ENCODE assay signal across 23 cellular contexts in the genomic region with DNA sequence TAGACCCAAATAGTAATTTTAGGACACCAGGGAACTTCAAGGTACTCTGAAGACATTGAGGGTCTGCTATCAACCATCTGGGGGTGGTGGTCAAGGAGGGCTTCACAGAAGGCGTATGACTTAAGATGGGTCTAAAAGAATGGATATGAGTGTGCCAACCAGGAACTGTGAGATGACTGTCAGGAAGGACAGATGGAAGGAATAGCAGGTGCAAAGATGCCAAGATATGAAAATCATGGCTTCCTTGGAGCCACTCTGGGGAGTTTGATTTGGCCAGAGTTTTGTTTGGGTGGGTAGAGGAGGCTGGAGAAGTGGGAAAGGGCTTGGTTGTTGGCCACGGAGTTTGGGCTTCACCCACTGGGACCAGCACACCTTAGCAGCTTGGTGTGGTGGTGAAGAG. TPM values are rescaled to one million over a fixed set of nuclear protein-coding genes. Genes with fewer than 3 reads are reported as not detected.
A peak's percentile ranks its signal among the peaks of the same experiment; 100 is the strongest.
DNase-seq lines count a peak whose midpoint lies in the region; ATAC-seq, FAIRE-seq and TF ChIP-seq lines count a peak whose summit lies in the region.
"Had no signal": no experiment of that assay in that cellular context is flagged by ENCODE, and none has a peak within 500 bp of the region (broad histone marks: within the 10 kb centered on the region; RNA-seq: fewer than 3 reads in every experiment).

No MANE protein-coding gene starts in this region.

- H3K9me3 Mint-ChIP-seq in astrocyte (ENCODE audit: unreplicated experiment): no peaks in the 10 kb centered on the region
- H3K9me3 Mint-ChIP-seq: activated CD4-positive, alpha-beta memory T cell treated with anti-CD3 and anti-CD28 coated beads, Interleukin-2, amount 10 ng/mL, durations not matched to agents 7 days and 5 days; activated naive CD8-positive, alpha-beta T cell treated with anti-CD3 and anti-CD28 coated beads for 36 hours; naive thymus-derived CD4-positive, alpha-beta T cell; stimulated activated naive CD8-positive, alpha-beta T cell treated with anti-CD3 and anti-CD28 coated beads, Interleukin-15, Interleukin-2, amounts not matched to agents 100 ng/mL and 50 ng/mL, for 24 hours had no signal

- H3K36me3 Mint-ChIP-seq in astrocyte (ENCODE audit: low read depth, unreplicated experiment): no peaks in the 10 kb centered on the region
- H3K36me3 Mint-ChIP-seq: activated naive CD8-positive, alpha-beta T cell treated with anti-CD3 and anti-CD28 coated beads for 36 hours; IgD-negative memory B cell had no signal

- ATAC-seq in gastroesophageal sphincter: no peak

- H3K4me2 ChIP-seq in GM23248 (ENCODE audit: unreplicated experiment): peak overlapping the region; percentile 84
- H3K4me2 ChIP-seq in astrocyte (ENCODE audit: low read length): peak overlapping the region; percentile 58
- no peak overlapping the region for H3K4me2 ChIP-seq in fibroblast of lung (ENCODE audit: extremely low read depth, insufficient read depth, low read length)
- H3K4me2 ChIP-seq in skeletal muscle satellite cell (ENCODE audit: low read length): peak overlapping the region; percentile 50
- H3K4me2 ChIP-seq in OCI-LY7 (ENCODE audit: low read length): no peak overlapping the region

- CTCF ChIA-PET in OCI-LY7 (lab: Charles Lee; ENCODE audit: unreplicated experiment): no interaction called here

- peaks cover 4% of the 10 kb centered on the region; the same call in 1 of the 2 replicates for H3K79me2 ChIP-seq in GM23248 (ENCODE audit: insufficient read depth)
- no peaks in the 10 kb centered on the region for H3K79me2 ChIP-seq in astrocyte (ENCODE audit: insufficient read depth, low read length)
- H3K79me2 ChIP-seq in fibroblast of lung (ENCODE audit: control insufficient read depth, insufficient read depth, low read length): peaks cover 40% of the 10 kb centered on the region
- no peaks in the 10 kb centered on the region for H3K79me2 ChIP-seq in OCI-LY7 (ENCODE audit: insufficient read depth, low read depth, low read length)

- no peaks in the 10 kb centered on the region for H3K27me3 ChIP-seq in GM23248 (replicated peaks; ENCODE audit: insufficient read depth)
- no peaks in the 10 kb centered on the region for H3K27me3 ChIP-seq in astrocyte (ENCODE audit: insufficient read depth, low read length)
- H3K27me3 ChIP-seq in fibroblast of lung (ENCODE audit: control insufficient read depth, insufficient read depth, low read length): no peaks in the 10 kb centered on the region
- H3K27me3 ChIP-seq in skeletal muscle satellite cell (ENCODE audit: control insufficient read depth, insufficient read depth, low read length): no peaks in the 10 kb centered on the region
- H3K27me3 ChIP-seq in gastroesophageal sphincter: no peaks in the 10 kb centered on the region
- H3K27me3 ChIP-seq: BLaER1 treated with 17β-estradiol and CSF1 and Interleukin-3, amounts not matched to agents 10 nM and 100 nM; tibial artery had no signal

- DNase-seq in GM23248 (no peak), astrocyte (ENCODE audit: low read depth) (no peak), fibroblast of lung (ENCODE audit: low read depth in 2 of 2) (no peak), foreskin melanocyte (no peak), OCI-LY7 (ENCODE audit: low spot score) (no peak)
- DNase-seq: activated CD4-positive, alpha-beta memory T cell treated with anti-CD3 and anti-CD28 coated beads, Interleukin-2, amount 10 ng/mL, durations not matched to agents 7 days and 5 days; activated CD4-positive, CD25-positive, alpha-beta regulatory T cell treated with anti-CD3 and anti-CD28 coated beads, Interleukin-2, amount 50 U/mL, for 72 hours; activated effector memory CD4-positive, alpha-beta T cell treated with Interleukin-2 at 50 U/mL for 16 hours; activated naive CD8-positive, alpha-beta T cell treated with anti-CD3 and anti-CD28 coated beads for 36 hours; Caco-2; caudate nucleus; GF-D8; naive thymus-derived CD4-positive, alpha-beta T cell; NCI-H2029 treated with DMSO at 0.1 percent for 48 hours; T-helper 2 cell; tibial artery had no signal

- H3K27ac ChIP-seq in GM23248 (peak overlapping the region; percentile 90), astrocyte (ENCODE audit: low read depth, low read length) (peak overlapping the region; percentile 39), fibroblast of lung (ENCODE audit: insufficient read depth, low read length) (peak overlapping the region; percentile 84), gastroesophageal sphincter (peak overlapping the region in 2 of 4 donors; percentile 75 to 81), OCI-LY7 (ENCODE audit: low read depth, low read length, poor library complexity, severe bottlenecking) (no peak overlapping the region)
- H3K27ac ChIP-seq: BLaER1 treated with 17β-estradiol and CSF1 and Interleukin-3, amounts not matched to agents 10 nM and 100 nM; tibial artery had no signal

- BruUV-seq in OCI-LY7 (replicated peaks; lab: Mats Ljungman, UMichigan): no TSS peak

- H3K4me1 ChIP-seq in GM23248 (ENCODE audit: insufficient read depth) (peaks cover 50% of the 10 kb centered on the region), astrocyte (ENCODE audit: insufficient read depth, low read length) (peaks cover 33% of the 10 kb centered on the region), fibroblast of lung (ENCODE audit: control insufficient read depth, extremely low read depth, insufficient read depth, low read length) (peaks cover 40% of the 10 kb centered on the region), skeletal muscle satellite cell (ENCODE audit: control insufficient read depth, insufficient read depth, low read length) (peaks cover 60% of the 10 kb centered on the region), gastroesophageal sphincter (peaks cover 0 to 32% (median 3%) of the 10 kb centered on the region in 3 donors), OCI-LY7 (ENCODE audit: insufficient read depth, low read length, poor library complexity, severe bottlenecking) (no peaks in the 10 kb centered on the region)
- H3K4me1 ChIP-seq: prostate gland had no signal

- POLR2A ChIA-PET in OCI-LY7 (lab: Charles Lee): no interaction called here

- H3K27me3 Mint-ChIP-seq in astrocyte (ENCODE audit: low read depth, unreplicated experiment): peaks cover 5% of the 10 kb centered on the region

- TF ChIP-seq CTCF in astrocyte (IDR thresholded peaks at IDR 0.05; ENCODE audit: insufficient read depth, low read depth, low read length) (no peak), fibroblast of lung (conservative IDR thresholded peaks at IDR 0.05 in 1 of 2, IDR thresholded peaks at IDR 0.05 in 1 of 2; ENCODE audit: low read depth in 1 of 2, low read length in 2 of 2) (no peak), gastroesophageal sphincter (IDR thresholded peaks at IDR 0.05) (no peak), OCI-LY7 (conservative IDR thresholded peaks at IDR 0.05; ENCODE audit: low read length) (no peak)

- intact Hi-C loops in OCI-LY7 (cut with micrococcal nuclease; ENCODE audit: unreplicated experiment): no loop called here

- no peak for TF ChIP-seq POLR2A in gastroesophageal sphincter (IDR thresholded peaks at IDR 0.05)

- no peak overlapping the region for H3K4me3 Mint-ChIP-seq in astrocyte (ENCODE audit: unreplicated experiment)
- H3K4me3 Mint-ChIP-seq: activated CD4-positive, alpha-beta memory T cell treated with anti-CD3 and anti-CD28 coated beads, Interleukin-2, amount 10 ng/mL, durations not matched to agents 7 days and 5 days; activated naive CD8-positive, alpha-beta T cell treated with anti-CD3 and anti-CD28 coated beads for 36 hours; IgD-negative memory B cell; naive thymus-derived CD4-positive, alpha-beta T cell; stimulated activated naive CD8-positive, alpha-beta T cell treated with anti-CD3 and anti-CD28 coated beads, Interleukin-15, Interleukin-2, amounts not matched to agents 100 ng/mL and 50 ng/mL, for 24 hours had no signal

- in situ Hi-C loops in GM23248 (cut with MboI): no loop called here

- H2AFZ ChIP-seq in GM23248 (no peak overlapping the region), astrocyte (ENCODE audit: low read depth, low read length) (no peak overlapping the region), fibroblast of lung (ENCODE audit: low read length) (no peak overlapping the region), OCI-LY7 (ENCODE audit: low read length) (no peak overlapping the region)

- H4K20me1 ChIP-seq in GM23248 (ENCODE audit: insufficient read depth) (no peaks in the 10 kb centered on the region), astrocyte (ENCODE audit: insufficient read depth, low read length) (no peaks in the 10 kb centered on the region), fibroblast of lung (ENCODE audit: control insufficient read depth, extremely low read depth, insufficient read depth, low read length) (no peaks in the 10 kb centered on the region), OCI-LY7 (ENCODE audit: insufficient read depth, low read length) (no peaks in the 10 kb centered on the region)
- H4K20me1 ChIP-seq: BLaER1 treated with 17β-estradiol and CSF1 and Interleukin-3, amounts not matched to agents 10 nM and 100 nM had no signal

- H3K9ac ChIP-seq in GM23248 (no peak overlapping the region), astrocyte (ENCODE audit: low read length) (no peak overlapping the region), fibroblast of lung (ENCODE audit: insufficient read depth, low read length) (no peak overlapping the region), skeletal muscle satellite cell (ENCODE audit: low read depth, low read length) (peak overlapping the region; percentile 12)
- H3K9ac ChIP-seq: BLaER1 treated with 17β-estradiol and CSF1 and Interleukin-3, amounts not matched to agents 10 nM and 100 nM had no signal

- no peak overlapping the region for H3K27ac Mint-ChIP-seq in astrocyte (ENCODE audit: unreplicated experiment)
- H3K27ac Mint-ChIP-seq: activated CD4-positive, alpha-beta memory T cell treated with anti-CD3 and anti-CD28 coated beads, Interleukin-2, amount 10 ng/mL, durations not matched to agents 7 days and 5 days; activated naive CD8-positive, alpha-beta T cell treated with anti-CD3 and anti-CD28 coated beads for 36 hours; stimulated activated naive CD8-positive, alpha-beta T cell treated with anti-CD3 and anti-CD28 coated beads, Interleukin-15, Interleukin-2, amounts not matched to agents 100 ng/mL and 50 ng/mL, for 24 hours had no signal

- H3F3A ChIP-seq in GM23248 (ENCODE audit: insufficient read depth): peaks cover 51% of the 10 kb centered on the region

- TF ChIP-seq EP300 in gastroesophageal sphincter (IDR thresholded peaks at IDR 0.05): no peak

- H3K9me2 ChIP-seq in GM23248 (ENCODE audit: insufficient read depth) (no peaks in the 10 kb centered on the region), OCI-LY7 (ENCODE audit: insufficient read depth, low read length) (no peaks in the 10 kb centered on the region)

- H3K4me3 ChIP-seq in GM23248: no peak overlapping the region
- no peak overlapping the region for H3K4me3 ChIP-seq in astrocyte (ENCODE audit: insufficient read depth, low read depth, low read length)
- no peak overlapping the region for H3K4me3 ChIP-seq in fibroblast of lung (replicated peaks in 1 of 4; ENCODE audit: control extremely low read depth in 1 of 4, insufficient read depth in 1 of 4, low read depth in 3 of 4, low read length in 4 of 4)
- peak overlapping the region; percentile 11 for H3K4me3 ChIP-seq in skeletal muscle satellite cell (ENCODE audit: low read length)
- H3K4me3 ChIP-seq in gastroesophageal sphincter: no peak overlapping the region
- no peak overlapping the region for H3K4me3 ChIP-seq in OCI-LY7 (ENCODE audit: low read depth, low read length, poor library complexity, severe bottlenecking)
- H3K4me3 ChIP-seq: BLaER1 treated with 17β-estradiol and CSF1 and Interleukin-3, amounts not matched to agents 10 nM and 100 nM; prostate gland; tibial artery had no signal

- peaks cover 18% of the 10 kb centered on the region for H3K4me1 Mint-ChIP-seq in astrocyte (ENCODE audit: low read depth, unreplicated experiment)
- H3K4me1 Mint-ChIP-seq: IgD-negative memory B cell had no signal

- H3K36me3 ChIP-seq in GM23248 (ENCODE audit: low read depth): no peaks in the 10 kb centered on the region
- no peaks in the 10 kb centered on the region for H3K36me3 ChIP-seq in astrocyte (ENCODE audit: insufficient read depth, low read length)
- no peaks in the 10 kb centered on the region for H3K36me3 ChIP-seq in fibroblast of lung (ENCODE audit: control insufficient read depth, insufficient read depth, low read length)
- H3K36me3 ChIP-seq in skeletal muscle satellite cell (ENCODE audit: insufficient read depth, low read length): no peaks in the 10 kb centered on the region
- H3K36me3 ChIP-seq in gastroesophageal sphincter: no peaks in the 10 kb centered on the region
- H3K36me3 ChIP-seq in OCI-LY7 (ENCODE audit: insufficient read depth, low read length): no peaks in the 10 kb centered on the region
- H3K36me3 ChIP-seq: BLaER1 treated with 17β-estradiol and CSF1 and Interleukin-3, amounts not matched to agents 10 nM and 100 nM; prostate gland; tibial artery had no signal

- WGBS in GM23248 (ENCODE audit: low coverage in 1 of 2, low lambda C conversion rate in 2 of 2, missing lambda C conversion rate in 2 of 2), 2 experiments: 47 to 48% methylated on average over 2 of the region's 2 CpGs
- 0 to 28% methylated on average over 1 to 2 of the region's 2 CpGs for WGBS in gastroesophageal sphincter (ENCODE audit: low coverage in 1 of 2), 2 donors

- H3K9me3 ChIP-seq in GM23248 (ENCODE audit: low read depth): no peaks in the 10 kb centered on the region
- H3K9me3 ChIP-seq in astrocyte (ENCODE audit: insufficient read depth, low read depth, low read length): no peaks in the 10 kb centered on the region
- no peaks in the 10 kb centered on the region for H3K9me3 ChIP-seq in fibroblast of lung (ENCODE audit: control insufficient read depth, insufficient read depth, low read depth, low read length)
- no peaks in the 10 kb centered on the region for H3K9me3 ChIP-seq in skeletal muscle satellite cell (replicated peaks; ENCODE audit: low read length)
- no peaks in the 10 kb centered on the region for H3K9me3 ChIP-seq in gastroesophageal sphincter
- no peaks in the 10 kb centered on the region for H3K9me3 ChIP-seq in OCI-LY7 (ENCODE audit: low read length)
- H3K9me3 ChIP-seq: BLaER1 treated with 17β-estradiol and CSF1 and Interleukin-3, amounts not matched to agents 10 nM and 100 nM; Caco-2; prostate gland; tibial artery had no signal

- no peak for FAIRE-seq in astrocyte (lab: Jason Lieb, UNC)
- FAIRE-seq: GM19239 had no signal

RNA-seq across cellular contexts. Expression of gene CDCP1, which starts 21.2 kb away (rescaled TPM):
- 5.4 and 8.9 TPM in 2 replicates for total RNA-seq in GM23248 (2014; rRNA removed; shearing (Covaris generic))
- 8.8 and 9.9 TPM in 2 replicates for polyA plus RNA-seq in GM23248 (2016; fragmentation: Nextera tagmentation; extraction: Ambion mirVana)
- total RNA-seq in astrocyte: 4.2 and 6.8 TPM in 2 replicates
- 16.9 and 56.1 TPM in 2 replicates for total RNA-seq in fibroblast of lung
- polyA plus RNA-seq in fibroblast of lung: 25.6 and 59.1 TPM in 2 replicates
- polyA plus RNA-seq in fibroblast of lung (2012): 23.2 and 42.4 TPM in 2 replicates
- polyA minus RNA-seq in fibroblast of lung (ENCODE audit: low replicate concordance): 101 and 225 TPM in 2 replicates
- 19.2 and 24.3 TPM in 2 replicates for total RNA-seq in skeletal muscle satellite cell (2012; rRNA removed)
- 1 to 10 TPM; 2.5 to 4.9 (median 4.2) TPM for total RNA-seq in gastroesophageal sphincter
- total RNA-seq in OCI-LY7 (2014; rRNA removed; shearing (Covaris generic)): not detected in 2 replicates
- 0.07 TPM in 1 of 2 replicates, not detected in the other for total RNA-seq in OCI-LY7 (2022)
- polyA plus RNA-seq: IgD-negative memory B cell had no signal

Comparison
In these comparisons a context has a peak if more than half of its experiments do, and no peak if none do; other contexts are left out.
1. H3K4me2 ChIP-seq: peak in GM23248 (single experiment), astrocyte (single experiment) and skeletal muscle satellite cell (single experiment); none in fibroblast of lung (single experiment) and OCI-LY7 (single experiment).